ENCODE assay signal across 24 cellular contexts in genomic region chr1:215557992-215558626, GRCh38.
"Had no signal": no experiment of that assay in that cellular context is flagged by ENCODE, and none has a peak within 500 bp of the region (broad histone marks: within the 10 kb centered on the region; RNA-seq: fewer than 3 reads in every experiment).

No MANE protein-coding gene starts in this region.

- H3K27me3 ChIP-seq: esophagus muscularis mucosa, gastrocnemius medialis, heart right ventricle, testis, tibial nerve, vagina had no signal

- DNase-seq: effector memory CD8-positive, alpha-beta T cell; gastrocnemius medialis; heart right ventricle; islet precursor cell; left ventricle myocardium inferior; mesenchymal stem cell; midbrain; naive B cell; psoas muscle; retina; stimulated activated CD4-positive, alpha-beta T cell treated with anti-CD3 and anti-CD28 coated beads, Interleukin-2, amount 100 ng/mL, for 24 hours; stimulated activated CD4-positive, alpha-beta T cell treated with anti-CD3 and anti-CD28 coated beads, Interleukin-4, amount 100 ng/mL, for 4 hours; stimulated activated naive B cell treated with anti-CD40 and anti-IgM and Interleukin-4, amounts not matched to agents 10 μg/mL and 1 μg/mL and 100 μg/mL, for 72 hours; stimulated activated naive CD8-positive, alpha-beta T cell treated with anti-CD3 and anti-CD28 coated beads, Interleukin-15, amount 100 ng/mL, for 72 hours; testis; upper lobe of right lung had no signal

- H3K36me3 Mint-ChIP-seq: stimulated activated naive B cell treated with anti-CD40 and anti-IgM and Interleukin-4, amounts not matched to agents 10 μg/mL and 1 μg/mL and 100 μg/mL, for 72 hours had no signal

- H2AFZ ChIP-seq: parathyroid adenoma had no signal

- H3K4me3 ChIP-seq: esophagus muscularis mucosa, gastrocnemius medialis, heart right ventricle, left ventricle myocardium inferior, lung, psoas muscle, testis, tibial nerve, upper lobe of right lung, vagina had no signal

- H3K27me3 Mint-ChIP-seq: effector memory CD8-positive, alpha-beta T cell had no signal

- H3K79me2 ChIP-seq: parathyroid adenoma had no signal

- H3K9me3 ChIP-seq: gastrocnemius medialis, testis, upper lobe of right lung, vagina had no signal

- H3K4me3 Mint-ChIP-seq: dendritic cell treated with granulocyte-macrophage colony-stimulating factor and Interleukin-4, amounts not matched to agents 40 ng/mL and 50 ng/mL, for 4 days; effector memory CD8-positive, alpha-beta T cell; naive B cell; nephron; stimulated activated naive B cell treated with anti-CD40 and anti-IgM and Interleukin-4, amounts not matched to agents 10 μg/mL and 1 μg/mL and 100 μg/mL, for 72 hours; stimulated activated naive CD8-positive, alpha-beta T cell treated with anti-CD3 and anti-CD28 coated beads, Interleukin-15, amount 100 ng/mL, for 72 hours had no signal

- H3K4me1 ChIP-seq: esophagus muscularis mucosa, gastrocnemius medialis, heart right ventricle, left ventricle myocardium inferior, parathyroid adenoma, psoas muscle, testis, tibial nerve, upper lobe of right lung, vagina had no signal

- H3K27ac ChIP-seq: epithelial cell of prostate, esophagus muscularis mucosa, gastrocnemius medialis, heart right ventricle, left ventricle myocardium inferior, parathyroid adenoma, psoas muscle, testis, upper lobe of right lung, vagina had no signal

- H3K4me1 Mint-ChIP-seq: nephron; stimulated activated naive B cell treated with anti-CD40 and anti-IgM and Interleukin-4, amounts not matched to agents 10 μg/mL and 1 μg/mL and 100 μg/mL, for 72 hours; stimulated activated naive CD8-positive, alpha-beta T cell treated with anti-CD3 and anti-CD28 coated beads, Interleukin-15, amount 100 ng/mL, for 72 hours had no signal

- H3K27ac Mint-ChIP-seq: dendritic cell treated with granulocyte-macrophage colony-stimulating factor and Interleukin-4, amounts not matched to agents 40 ng/mL and 50 ng/mL, for 4 days; effector memory CD8-positive, alpha-beta T cell; naive B cell; stimulated activated naive B cell treated with anti-CD40 and anti-IgM and Interleukin-4, amounts not matched to agents 10 μg/mL and 1 μg/mL and 100 μg/mL, for 72 hours; stimulated activated naive CD8-positive, alpha-beta T cell treated with anti-CD3 and anti-CD28 coated beads, Interleukin-15, amount 100 ng/mL, for 72 hours had no signal

- H3K36me3 ChIP-seq: esophagus muscularis mucosa, gastrocnemius medialis, heart right ventricle, left ventricle myocardium inferior, tibial nerve, upper lobe of right lung, vagina had no signal

- H3K9ac ChIP-seq: parathyroid adenoma had no signal
